Comparison of ENCODE assay signal across 27 cellular contexts in genomic region chr4:77430847-77431246, GRCh38.
DNase-seq lines count a peak whose midpoint lies in the region; ATAC-seq, FAIRE-seq and TF ChIP-seq lines count a peak whose summit lies in the region.
"Had no signal": no experiment of that assay in that cellular context is flagged by ENCODE, and none has a peak within 500 bp of the region (broad histone marks: within the 10 kb centered on the region; RNA-seq: fewer than 3 reads in every experiment).

No MANE protein-coding gene starts in this region.

- no peak overlapping the region for H4K5ac ChIP-seq in H1 (ENCODE audit: insufficient read length, low read depth, low read length)

- whole genome bisulfite sequencing in H1 (ENCODE audit: extremely low coverage in 1 of 2, insufficient coverage in 1 of 2, insufficient read length in 1 of 2, insufficient replicate concordance in 2 of 2, low coverage in 1 of 2, low lambda C conversion rate in 2 of 2, missing lambda C conversion rate in 1 of 2), 2 experiments: 82% methylated on average over 4 of the region's 4 CpGs; no CpG with 5 or more reads in 1 of the 2 experiments
- 40% methylated on average over 4 of the region's 4 CpGs for WGBS in HepG2 (ENCODE audit: low lambda C conversion rate)

- no peaks in the 10 kb centered on the region for H3K9me3 ChIP-seq in H1 (ENCODE audit: insufficient read depth in 2 of 2, low read depth in 1 of 2, low read length in 1 of 2)
- H3K9me3 ChIP-seq in HepG2 (ENCODE audit: low read length): no peaks in the 10 kb centered on the region
- H3K9me3 ChIP-seq: left ventricle myocardium inferior had no signal

- H3K4me1 ChIP-seq in H1 (replicated peaks in 1 of 4; ENCODE audit: control insufficient read depth in 3 of 4, insufficient read depth in 4 of 4, low read length in 3 of 4) (no peaks in the 10 kb centered on the region), HepG2 (ENCODE audit: insufficient read depth, low read length) (no peaks in the 10 kb centered on the region)

- H3K23me2 ChIP-seq in H1 (ENCODE audit: low read depth, low read length): no peaks in the 10 kb centered on the region

- H3K27ac Mint-ChIP-seq in neural crest cell (ENCODE audit: unreplicated experiment): no peak overlapping the region
- H3K27ac Mint-ChIP-seq: activated CD4-positive, alpha-beta memory T cell treated with anti-CD3 and anti-CD28 coated beads for 36 hours; activated T-helper 1 cell treated with anti-CD3 and anti-CD28 coated beads, Interleukin-12 subunit alpha, Interleukin-12 subunit beta, Interleukin-2, Interleukin-4 antibody, amounts not matched to agents 30 ng/mL and 10 ng/mL and 1 ng/mL, durations not matched to agents 14 hours and 24 hours and 36 hours; CD14-positive monocyte; immature natural killer cell had no signal

- H2AFZ ChIP-seq in H1 (ENCODE audit: low read length): no peak overlapping the region
- no peak overlapping the region for H2AFZ ChIP-seq in HepG2 (ENCODE audit: low read length)

- H3K27me3 ChIP-seq in H1 (replicated peaks in 1 of 4; ENCODE audit: control insufficient read depth in 3 of 4, extremely low read depth in 1 of 4, insufficient read depth in 3 of 4, low read length in 3 of 4): no peaks in the 10 kb centered on the region; a peak in 1 of 7 replicates
- no peaks in the 10 kb centered on the region for H3K27me3 ChIP-seq in HepG2 (ENCODE audit: control insufficient read depth in 1 of 2, insufficient read depth in 2 of 2, low read length in 2 of 2)

- no peak overlapping the region for H3K27ac ChIP-seq in H1 (ENCODE audit: low read depth, low read length)
- no peak overlapping the region for H3K27ac ChIP-seq in HepG2 (ENCODE audit: extremely low read length, insufficient read depth, low read length)
- H3K27ac ChIP-seq: left ventricle myocardium inferior had no signal

- no peaks in the 10 kb centered on the region for H3K9me3 Mint-ChIP-seq in neural crest cell
- H3K9me3 Mint-ChIP-seq: activated CD4-positive, alpha-beta memory T cell treated with anti-CD3 and anti-CD28 coated beads for 36 hours; activated T-helper 1 cell treated with anti-CD3 and anti-CD28 coated beads, Interleukin-12 subunit alpha, Interleukin-12 subunit beta, Interleukin-2, Interleukin-4 antibody, amounts not matched to agents 30 ng/mL and 10 ng/mL and 1 ng/mL, durations not matched to agents 14 hours and 24 hours and 36 hours; naive B cell had no signal

- H3K4me2 ChIP-seq in H1 (ENCODE audit: insufficient read depth in 1 of 2, low read depth in 2 of 2, low read length in 2 of 2) (no peak overlapping the region), HepG2 (ENCODE audit: low read depth, low read length) (no peak overlapping the region)

- no peak overlapping the region for H2BK15ac ChIP-seq in H1 (ENCODE audit: low read length)

- TF ChIP-seq EP300 in H1 (IDR thresholded peaks at IDR 0.05; ENCODE audit: borderline replicate concordance in 1 of 2, low read depth in 2 of 2, low read length in 2 of 2): no peak
- no peak for TF ChIP-seq EP300 in HepG2 (IDR thresholded peaks at IDR 0.05; ENCODE audit: low read depth in 2 of 2, low read length in 2 of 2)
- TF ChIP-seq EP300 in HepG2 (CRISPR knock-in tag; IDR thresholded peaks at IDR 0.05; ENCODE audit: borderline replicate concordance): no peak

- no peak overlapping the region for H3K9ac ChIP-seq in H1 (replicated peaks in 1 of 4; ENCODE audit: extremely low read depth in 1 of 4, low read depth in 3 of 4, low read length in 3 of 4)
- no peak overlapping the region for H3K9ac ChIP-seq in HepG2 (ENCODE audit: insufficient read depth, low read depth, low read length)

- H3K79me2 ChIP-seq in H1 (ENCODE audit: control insufficient read depth in 1 of 2, insufficient read depth in 2 of 2, low read length in 2 of 2): no peaks in the 10 kb centered on the region
- H3K79me2 ChIP-seq in HepG2 (ENCODE audit: insufficient read depth, low read length): no peaks in the 10 kb centered on the region

- ATAC-seq in GM19351 (IDR thresholded peaks at IDR 0.05; ENCODE audit: unreplicated experiment): no peak
- no peak for ATAC-seq in HepG2

- TF ChIP-seq CTCF in GM12872 (IDR thresholded peaks at IDR 0.05; ENCODE audit: insufficient read depth, low read depth, low read length) (0 out of 3 replicates have a peak, but pooled peaks have one; percentile 16), NB4 (IDR thresholded peaks at IDR 0.05; ENCODE audit: low read depth, low read length) (no peak), H1 (IDR thresholded peaks at IDR 0.05; ENCODE audit: control extremely low read depth in 1 of 3, insufficient read depth in 1 of 3, low read depth in 1 of 3, low read length in 3 of 3) (peak in 2 of 3 experiments; percentile 51 to 69; a peak in 2 of 4 replicates), neural crest cell (conservative IDR thresholded peaks at IDR 0.05) (peak; percentile 19), HepG2 (CRISPR knock-in tag; IDR thresholded peaks at IDR 0.05) (no peak)

- H3K56ac ChIP-seq in H1 (replicated peaks; ENCODE audit: insufficient read length, low read depth, low read length): no peak overlapping the region

- BruUV-seq in HepG2 (replicated peaks; lab: Mats Ljungman, UMichigan): no TSS peak

- H3K4me1 Mint-ChIP-seq in neural crest cell: no peaks in the 10 kb centered on the region

- H3K36me3 ChIP-seq in H1 (ENCODE audit: control insufficient read depth in 2 of 4, insufficient read depth in 4 of 4, low read length in 3 of 4) (no peaks in the 10 kb centered on the region), HepG2 (replicated peaks in 1 of 2; ENCODE audit: control insufficient read depth in 1 of 2, insufficient read depth in 2 of 2, low read length in 2 of 2) (no peaks in the 10 kb centered on the region)
- H3K36me3 ChIP-seq: left ventricle myocardium inferior had no signal

- no peaks in the 10 kb centered on the region for H3K79me1 ChIP-seq in H1 (ENCODE audit: low read depth, low read length)

- H2BK20ac ChIP-seq in H1 (ENCODE audit: low read length): no peak overlapping the region

- TF ChIP-seq POLR2A in NB4 (IDR thresholded peaks at IDR 0.05; ENCODE audit: extremely low read depth, insufficient read length): no peak
- TF ChIP-seq POLR2A in H1 (IDR thresholded peaks at IDR 0.05; ENCODE audit: control extremely low read depth in 1 of 2, low read depth in 2 of 2, low read length in 2 of 2): no peak
- TF ChIP-seq POLR2A in HepG2 (IDR thresholded peaks at IDR 0.05; ENCODE audit: insufficient read depth in 1 of 2, low read depth in 2 of 2, low read length in 2 of 2): no peak

- no peak overlapping the region for H2BK12ac ChIP-seq in H1 (ENCODE audit: low read depth, low read length)

- H3K4me3 ChIP-seq in NB4 (ENCODE audit: low read depth, low read length) (no peak overlapping the region), H1 (ENCODE audit: extremely low read depth in 1 of 4, insufficient read depth in 2 of 4, low read depth in 3 of 4, low read length in 4 of 4) (no peak overlapping the region), HepG2 (replicated peaks in 1 of 3; ENCODE audit: insufficient read depth in 1 of 3, low read depth in 2 of 3, low read length in 3 of 3) (no peak overlapping the region)
- H3K4me3 ChIP-seq: left ventricle myocardium inferior had no signal

- H3K27me3 Mint-ChIP-seq in neural crest cell (ENCODE audit: low read depth): no peaks in the 10 kb centered on the region
- H3K27me3 Mint-ChIP-seq: naive B cell had no signal

- CTCF ChIA-PET in H1 (lab: Charles Lee; ENCODE audit: partially characterized antibody) (interaction anchor here (0.8 to 38.6 kb wide), 17 partner anchors 9 to 326 kb away, joined by 3 to 1551 read pairs (median 14); no protein-coding TSS in a partner anchor), HepG2 (lab: Yijun Ruan, JAX; ENCODE audit: low intra/inter-chr PET ratio, low total read pairs) (no interaction called here)

- no peaks in the 10 kb centered on the region for H4K20me1 ChIP-seq in H1 (replicated peaks in 1 of 2; ENCODE audit: control insufficient read depth in 1 of 2, insufficient read depth in 2 of 2, low read length in 2 of 2)
- no peaks in the 10 kb centered on the region for H4K20me1 ChIP-seq in HepG2 (ENCODE audit: insufficient read depth, low read length)

- TF ChIP-seq RAD21 in H1 (IDR thresholded peaks at IDR 0.05 in 1 of 2, conservative IDR thresholded peaks at IDR 0.05 in 1 of 2; ENCODE audit: low read depth in 2 of 2, low read length in 2 of 2) (peak; percentile 48 to 58), HepG2 (CRISPR knock-in tag; IDR thresholded peaks at IDR 0.05) (no peak)

- H2AK5ac ChIP-seq in H1 (ENCODE audit: low read depth, low read length): no peak overlapping the region

- no peak overlapping the region for H3K4ac ChIP-seq in H1 (replicated peaks; ENCODE audit: insufficient read length, low read depth, low read length)

- H2BK5ac ChIP-seq in H1 (ENCODE audit: low read depth, low read length): no peak overlapping the region

- FAIRE-seq in H1 (lab: Jason Lieb, UNC) (peak; percentile 74), HepG2 (lab: Jason Lieb, UNC) (no peak)
- FAIRE-seq: bronchial epithelial cell had no signal

- no peak overlapping the region for H3K4me3 Mint-ChIP-seq in neural crest cell
- H3K4me3 Mint-ChIP-seq: activated CD4-positive, alpha-beta memory T cell treated with anti-CD3 and anti-CD28 coated beads for 36 hours; activated T-helper 1 cell treated with anti-CD3 and anti-CD28 coated beads, Interleukin-12 subunit alpha, Interleukin-12 subunit beta, Interleukin-2, Interleukin-4 antibody, amounts not matched to agents 30 ng/mL and 10 ng/mL and 1 ng/mL, durations not matched to agents 14 hours and 24 hours and 36 hours; CD14-positive monocyte; immature natural killer cell; naive B cell had no signal

- in situ Hi-C loops in HepG2 (cut with HindIII; ENCODE audit: extremely low pct_ligation_motif_present, low pct_unique_long_range_greater_than_20kb): loop anchor here (5.0 kb wide), 1 partner anchor 44 kb away; no protein-coding TSS in a partner anchor

- POLR2A ChIA-PET in H1 (lab: Charles Lee; ENCODE audit: partially characterized antibody) (no interaction called here), HepG2 (lab: Yijun Ruan, JAX) (no interaction called here)

- DNase-seq in NB4 (ENCODE audit: low read depth) (peak; percentile 1), H1 (ENCODE audit: low read depth in 1 of 2, low spot score in 2 of 2) (no peak), neural crest cell (ENCODE audit: low read depth, low spot score) (no peak), anterior cingulate cortex (lab: John Stamatoyannopoulos, UW) (no peak), HepG2 (ENCODE audit: low spot score) (no peak)
- DNase-seq: activated CD4-positive, alpha-beta memory T cell treated with anti-CD3 and anti-CD28 coated beads for 36 hours; activated CD8-positive, alpha-beta memory T cell treated with anti-CD3 and anti-CD28 coated beads, Interleukin-2, amount 50 U/mL, for 4 hours; activated naive CD4-positive, alpha-beta T cell treated with anti-CD3 and anti-CD28 coated beads, Interleukin-2, amount 50 U/mL, for 16 hours; amniotic stem cell; DMS79 treated with DMSO at 0.1 percent for 48 hours; effector CD4-positive, alpha-beta T cell; foreskin fibroblast; immature natural killer cell; left ventricle myocardium inferior; naive B cell; NCI-H1105 treated with DMSO at 0.1 percent for 48 hours; NCI-H2029 treated with DMSO at 0.1 percent for 48 hours; NCI-H446; NCI-H82; nucleus accumbens; SHP77 treated with DMSO at 0.1 percent for 48 hours; stimulated activated naive CD4-positive, alpha-beta T cell treated with Interleukin-2 at 50 U/mL for 16 hours had no signal

- H4K8ac ChIP-seq in H1 (ENCODE audit: extremely low read depth, insufficient read depth, low read length): no peak overlapping the region

- no peaks in the 10 kb centered on the region for H3K36me3 Mint-ChIP-seq in neural crest cell (ENCODE audit: low read depth)
- H3K36me3 Mint-ChIP-seq: activated CD4-positive, alpha-beta memory T cell treated with anti-CD3 and anti-CD28 coated beads for 36 hours; CD14-positive monocyte; immature natural killer cell; naive B cell had no signal

- no peak overlapping the region for H3K18ac ChIP-seq in H1 (ENCODE audit: extremely low read depth, low read length)

- no peak overlapping the region for H3K23ac ChIP-seq in H1 (ENCODE audit: insufficient read length)

- intact Hi-C loops in HepG2 (cut with micrococcal nuclease; ENCODE audit: unreplicated experiment): loop anchor here (5.0 kb wide), 2 partner anchors 64 to 189 kb away; no protein-coding TSS in a partner anchor

- no peak overlapping the region for H4K91ac ChIP-seq in H1 (replicated peaks; ENCODE audit: insufficient read length, low read length)

- no peak overlapping the region for H2BK120ac ChIP-seq in H1 (replicated peaks; ENCODE audit: low read depth, low read length)

- H3K14ac ChIP-seq in H1 (ENCODE audit: insufficient read length): no peak overlapping the region

Comparison
In these comparisons a context has a peak if more than half of its experiments do, and no peak if none do; other contexts are left out.
1. CTCF ChIP-seq: peak in GM12872 (single experiment), H1 (2 of 3) and neural crest cell (single experiment); none in NB4 (single experiment) and HepG2 (single experiment).